ENCODE assay signal across 1 cellular context in the genomic region with DNA sequence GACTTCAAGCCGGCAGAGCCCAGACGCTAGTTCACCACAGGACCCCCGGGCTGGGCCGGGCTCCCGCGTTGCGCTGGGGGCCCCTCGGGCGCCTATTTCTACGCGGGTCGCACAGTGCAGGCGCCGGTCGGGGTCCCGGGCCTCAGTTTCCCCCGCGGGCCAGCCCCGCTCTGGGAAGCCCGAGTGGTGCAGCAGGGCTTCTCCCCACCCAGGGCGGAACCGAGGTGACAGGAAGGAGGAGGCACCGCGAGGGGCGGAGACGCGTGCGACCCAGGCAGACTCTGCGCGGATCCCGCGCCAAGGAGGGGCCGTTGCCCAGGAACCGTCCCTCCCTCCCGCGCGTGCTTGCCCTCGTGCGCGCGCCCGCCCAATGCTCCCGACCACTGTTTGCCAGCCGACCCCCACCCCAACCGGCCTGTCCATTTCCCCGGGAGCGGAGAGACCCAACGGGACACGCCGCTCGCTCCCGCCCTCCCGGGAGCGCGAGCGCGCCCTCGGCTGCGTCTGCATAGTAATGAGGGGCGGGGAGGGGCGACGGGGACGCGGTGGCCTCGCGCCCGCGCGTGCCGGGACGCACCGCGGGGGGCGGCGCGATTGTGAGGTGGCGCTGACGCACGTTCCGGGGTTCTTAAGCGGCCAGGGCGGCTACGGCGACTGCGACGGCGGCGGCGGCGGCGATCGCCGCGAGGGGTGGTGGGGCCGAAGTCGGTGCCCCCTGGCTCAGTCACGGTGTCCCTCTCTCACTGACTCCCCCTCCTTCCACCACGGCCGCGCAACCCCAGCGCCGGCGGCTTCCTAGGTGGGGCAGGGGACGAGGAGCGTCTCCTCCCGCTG.
TF ChIP-seq lines count a peak whose summit lies in the region.

CPEB2 (plus strand) TSS at position 657 of the 834 bp plus-strand sequence. CDS start 193 bp downstream, outside the sequence.

TF ChIP-seq in HepG2, 621 proteins besides CTCF, POLR2A, EP300 and RAD21 (continued from another document and continues in another):
- TF ChIP-seq CERS6 (CRISPR knock-in tag; IDR thresholded peaks at IDR 0.05): no peak
- no peak for TF ChIP-seq ZNF234 (CRISPR knock-in tag; conservative IDR thresholded peaks at IDR 0.05)
- TF ChIP-seq ATF5 (CRISPR knock-in tag; IDR thresholded peaks at IDR 0.05; ENCODE audit: low read depth): 0 out of 2 replicates have a peak, but pooled peaks have one; percentile 65
- no peak for TF ChIP-seq ZNF335 (CRISPR knock-in tag; IDR thresholded peaks at IDR 0.05)
- no peak for TF ChIP-seq ZNF18 (CRISPR knock-in tag; IDR thresholded peaks at IDR 0.05; ENCODE audit: insufficient replicate concordance)
- TF ChIP-seq GATAD2A (CRISPR knock-in tag; IDR thresholded peaks at IDR 0.05): no peak; the same call in 1 of the 2 replicates
- TF ChIP-seq MED13 (CRISPR knock-in tag; IDR thresholded peaks at IDR 0.05): no peak; the same call in 1 of the 2 replicates
- TF ChIP-seq, protein P1, sequence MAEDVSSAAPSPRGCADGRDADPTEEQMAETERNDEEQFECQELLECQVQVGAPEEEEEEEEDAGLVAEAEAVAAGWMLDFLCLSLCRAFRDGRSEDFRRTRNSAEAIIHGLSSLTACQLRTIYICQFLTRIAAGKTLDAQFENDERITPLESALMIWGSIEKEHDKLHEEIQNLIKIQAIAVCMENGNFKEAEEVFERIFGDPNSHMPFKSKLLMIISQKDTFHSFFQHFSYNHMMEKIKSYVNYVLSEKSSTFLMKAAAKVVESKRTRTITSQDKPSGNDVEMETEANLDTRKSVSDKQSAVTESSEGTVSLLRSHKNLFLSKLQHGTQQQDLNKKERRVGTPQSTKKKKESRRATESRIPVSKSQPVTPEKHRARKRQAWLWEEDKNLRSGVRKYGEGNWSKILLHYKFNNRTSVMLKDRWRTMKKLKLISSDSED (CRISPR knock-in tag; IDR thresholded peaks at IDR 0.05): no peak
- TF ChIP-seq ZFP41 (CRISPR knock-in tag; IDR thresholded peaks at IDR 0.05; ENCODE audit: borderline replicate concordance): no peak
- TF ChIP-seq THYN1 (CRISPR knock-in tag; IDR thresholded peaks at IDR 0.05; ENCODE audit: borderline replicate concordance, low read depth): no peak
- no peak; the same call in 1 of the 2 replicates for TF ChIP-seq ZNF616 (CRISPR knock-in tag; IDR thresholded peaks at IDR 0.05; ENCODE audit: low read depth)
- no peak for TF ChIP-seq STAG1 (CRISPR knock-in tag; IDR thresholded peaks at IDR 0.05)
- no peak; the same call in 1 of the 2 replicates for TF ChIP-seq KAT7 (CRISPR knock-in tag; IDR thresholded peaks at IDR 0.05; ENCODE audit: borderline replicate concordance)
- no peak for TF ChIP-seq WIZ (CRISPR knock-in tag; IDR thresholded peaks at IDR 0.05)
- no peak for TF ChIP-seq FOXK2 (IDR thresholded peaks at IDR 0.05)
- no peak for TF ChIP-seq RAD51 (IDR thresholded peaks at IDR 0.05; ENCODE audit: borderline replicate concordance)
- TF ChIP-seq POGK (CRISPR knock-in tag; conservative IDR thresholded peaks at IDR 0.05): peak; percentile 81
- TF ChIP-seq, protein P2, sequence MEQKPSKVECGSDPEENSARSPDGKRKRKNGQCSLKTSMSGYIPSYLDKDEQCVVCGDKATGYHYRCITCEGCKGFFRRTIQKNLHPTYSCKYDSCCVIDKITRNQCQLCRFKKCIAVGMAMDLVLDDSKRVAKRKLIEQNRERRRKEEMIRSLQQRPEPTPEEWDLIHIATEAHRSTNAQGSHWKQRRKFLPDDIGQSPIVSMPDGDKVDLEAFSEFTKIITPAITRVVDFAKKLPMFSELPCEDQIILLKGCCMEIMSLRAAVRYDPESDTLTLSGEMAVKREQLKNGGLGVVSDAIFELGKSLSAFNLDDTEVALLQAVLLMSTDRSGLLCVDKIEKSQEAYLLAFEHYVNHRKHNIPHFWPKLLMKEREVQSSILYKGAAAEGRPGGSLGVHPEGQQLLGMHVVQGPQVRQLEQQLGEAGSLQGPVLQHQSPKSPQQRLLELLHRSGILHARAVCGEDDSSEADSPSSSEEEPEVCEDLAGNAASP (CRISPR knock-in tag; IDR thresholded peaks at IDR 0.05; ENCODE audit: borderline replicate concordance): no peak
- no peak for TF ChIP-seq SP140L (CRISPR knock-in tag; IDR thresholded peaks at IDR 0.05; ENCODE audit: borderline replicate concordance)
- TF ChIP-seq, protein P3, sequence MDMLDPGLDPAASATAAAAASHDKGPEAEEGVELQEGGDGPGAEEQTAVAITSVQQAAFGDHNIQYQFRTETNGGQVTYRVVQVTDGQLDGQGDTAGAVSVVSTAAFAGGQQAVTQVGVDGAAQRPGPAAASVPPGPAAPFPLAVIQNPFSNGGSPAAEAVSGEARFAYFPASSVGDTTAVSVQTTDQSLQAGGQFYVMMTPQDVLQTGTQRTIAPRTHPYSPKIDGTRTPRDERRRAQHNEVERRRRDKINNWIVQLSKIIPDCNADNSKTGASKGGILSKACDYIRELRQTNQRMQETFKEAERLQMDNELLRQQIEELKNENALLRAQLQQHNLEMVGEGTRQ (IDR thresholded peaks at IDR 0.05; ENCODE audit: low read depth, low read length): no peak
- TF ChIP-seq, protein P3 (CRISPR knock-in tag; IDR thresholded peaks at IDR 0.05; ENCODE audit: borderline replicate concordance): 0 out of 2 replicates have a peak, but pooled peaks have one; percentile 2
- TF ChIP-seq SOX13 (IDR thresholded peaks at IDR 0.05): 0 out of 2 replicates have a peak, but pooled peaks have one; percentile 24
- no peak for TF ChIP-seq SOX13 (CRISPR knock-in tag; conservative IDR thresholded peaks at IDR 0.05 in 1 of 2, IDR thresholded peaks at IDR 0.05 in 1 of 2)
- TF ChIP-seq, protein P4, sequence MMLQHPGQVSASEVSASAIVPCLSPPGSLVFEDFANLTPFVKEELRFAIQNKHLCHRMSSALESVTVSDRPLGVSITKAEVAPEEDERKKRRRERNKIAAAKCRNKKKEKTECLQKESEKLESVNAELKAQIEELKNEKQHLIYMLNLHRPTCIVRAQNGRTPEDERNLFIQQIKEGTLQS (CRISPR knock-in tag; IDR thresholded peaks at IDR 0.05): no peak
- TF ChIP-seq, protein P5, sequence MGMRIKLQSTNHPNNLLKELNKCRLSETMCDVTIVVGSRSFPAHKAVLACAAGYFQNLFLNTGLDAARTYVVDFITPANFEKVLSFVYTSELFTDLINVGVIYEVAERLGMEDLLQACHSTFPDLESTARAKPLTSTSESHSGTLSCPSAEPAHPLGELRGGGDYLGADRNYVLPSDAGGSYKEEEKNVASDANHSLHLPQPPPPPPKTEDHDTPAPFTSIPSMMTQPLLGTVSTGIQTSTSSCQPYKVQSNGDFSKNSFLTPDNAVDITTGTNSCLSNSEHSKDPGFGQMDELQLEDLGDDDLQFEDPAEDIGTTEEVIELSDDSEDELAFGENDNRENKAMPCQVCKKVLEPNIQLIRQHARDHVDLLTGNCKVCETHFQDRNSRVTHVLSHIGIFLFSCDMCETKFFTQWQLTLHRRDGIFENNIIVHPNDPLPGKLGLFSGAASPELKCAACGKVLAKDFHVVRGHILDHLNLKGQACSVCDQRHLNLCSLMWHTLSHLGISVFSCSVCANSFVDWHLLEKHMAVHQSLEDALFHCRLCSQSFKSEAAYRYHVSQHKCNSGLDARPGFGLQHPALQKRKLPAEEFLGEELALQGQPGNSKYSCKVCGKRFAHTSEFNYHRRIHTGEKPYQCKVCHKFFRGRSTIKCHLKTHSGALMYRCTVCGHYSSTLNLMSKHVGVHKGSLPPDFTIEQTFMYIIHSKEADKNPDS (CRISPR knock-in tag; IDR thresholded peaks at IDR 0.05): no peak
- no peak for TF ChIP-seq BRD4 (CRISPR knock-in tag; IDR thresholded peaks at IDR 0.05)
- no peak for TF ChIP-seq PHB2 (IDR thresholded peaks at IDR 0.05; ENCODE audit: partially characterized antibody)
- TF ChIP-seq, protein P6, sequence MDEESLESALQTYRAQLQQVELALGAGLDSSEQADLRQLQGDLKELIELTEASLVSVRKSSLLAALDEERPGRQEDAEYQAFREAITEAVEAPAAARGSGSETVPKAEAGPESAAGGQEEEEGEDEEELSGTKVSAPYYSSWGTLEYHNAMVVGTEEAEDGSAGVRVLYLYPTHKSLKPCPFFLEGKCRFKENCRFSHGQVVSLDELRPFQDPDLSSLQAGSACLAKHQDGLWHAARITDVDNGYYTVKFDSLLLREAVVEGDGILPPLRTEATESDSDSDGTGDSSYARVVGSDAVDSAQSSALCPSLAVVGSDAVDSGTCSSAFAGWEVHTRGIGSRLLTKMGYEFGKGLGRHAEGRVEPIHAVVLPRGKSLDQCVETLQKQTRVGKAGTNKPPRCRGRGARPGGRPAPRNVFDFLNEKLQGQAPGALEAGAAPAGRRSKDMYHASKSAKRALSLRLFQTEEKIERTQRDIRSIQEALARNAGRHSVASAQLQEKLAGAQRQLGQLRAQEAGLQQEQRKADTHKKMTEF (CRISPR knock-in tag; IDR thresholded peaks at IDR 0.05): peak; percentile 38; the same call in 1 of the 2 replicates
- no peak for TF ChIP-seq PTBP1 (IDR thresholded peaks at IDR 0.05; ENCODE audit: low read depth, low read length, poor library complexity, severe bottlenecking)
- no peak; the same call in 1 of the 2 replicates for TF ChIP-seq DZIP1 (CRISPR knock-in tag; IDR thresholded peaks at IDR 0.05)
- TF ChIP-seq ZNF776 (CRISPR knock-in tag; IDR thresholded peaks at IDR 0.05): 0 out of 2 replicates have a peak, but pooled peaks have one; percentile 13
- 0 out of 2 replicates have a peak, but pooled peaks have one; percentile 31 for TF ChIP-seq RFX3 (CRISPR knock-in tag; IDR thresholded peaks at IDR 0.05)
- no peak for TF ChIP-seq KLF13 (CRISPR knock-in tag; IDR thresholded peaks at IDR 0.05)
- no peak for TF ChIP-seq ZNF282 (IDR thresholded peaks at IDR 0.05; ENCODE audit: partially characterized antibody)
- TF ChIP-seq RCOR2 (CRISPR knock-in tag; IDR thresholded peaks at IDR 0.05): no peak
- no peak for TF ChIP-seq CBX2 (IDR thresholded peaks at IDR 0.05; ENCODE audit: low read depth, low read length)
- TF ChIP-seq CBX2 (CRISPR knock-in tag; IDR thresholded peaks at IDR 0.05; ENCODE audit: low read depth): no peak
- no peak for TF ChIP-seq ZNF121 (CRISPR knock-in tag; IDR thresholded peaks at IDR 0.05)
- TF ChIP-seq SRSF9 (IDR thresholded peaks at IDR 0.05; ENCODE audit: borderline replicate concordance, insufficient read depth, low read depth, low read length, poor library complexity, severe bottlenecking): no peak
- peak; percentile 30 for TF ChIP-seq TEAD3 (CRISPR knock-in tag; optimal IDR thresholded peaks at IDR 0.05; ENCODE audit: borderline replicate concordance)
- no peak for TF ChIP-seq ZNF674 (CRISPR knock-in tag; IDR thresholded peaks at IDR 0.05; ENCODE audit: low read depth)
- TF ChIP-seq ZNF33A (CRISPR knock-in tag; IDR thresholded peaks at IDR 0.05; ENCODE audit: borderline replicate concordance): peak; percentile 68; the same call in 1 of the 2 replicates
